23 cellular contexts compared by ENCODE assay signal in genomic region chr3:183914856-183915255, GRCh38. TPM values are rescaled to one million over a fixed set of nuclear protein-coding genes. Genes with fewer than 3 reads are reported as not detected.
DNase-seq lines count a peak whose midpoint lies in the region; ATAC-seq, FAIRE-seq and TF ChIP-seq lines count a peak whose summit lies in the region.
"Had no signal": no experiment of that assay in that cellular context is flagged by ENCODE, and none has a peak within 500 bp of the region (broad histone marks: within the 10 kb centered on the region; RNA-seq: fewer than 3 reads in every experiment).

No MANE protein-coding gene starts in this region.

- H4K5ac ChIP-seq in H9 (ENCODE audit: insufficient read length, low read depth, low read length) = no peak overlapping the region

- intact Hi-C loops in GM12878 (cut with micrococcal nuclease; ENCODE audit: unreplicated experiment) (no loop called here), stomach (cut with DNase I; ENCODE audit: low total_unique reads) (no loop called here)

- H3K4me3 ChIP-seq in GM12878 (no peak overlapping the region), mucosa of stomach (ENCODE audit: low read length) (no peak overlapping the region), stomach (no peak overlapping the region)
- no peak overlapping the region for H3K4me3 ChIP-seq in effector memory CD4-positive, alpha-beta T cell (ENCODE audit: insufficient read depth, low read depth, low read length, poor library complexity, severe bottlenecking)
- H3K4me3 ChIP-seq: A549, K562 had no signal

- no peak for FAIRE-seq in GM12878 (lab: Jason Lieb, UNC)
- FAIRE-seq: A549, G401.6, HTR-8/SVneo, K562 had no signal

- no peak overlapping the region for H2BK15ac ChIP-seq in H9 (ENCODE audit: low read depth, low read length)

- H2AFZ ChIP-seq in H9 (ENCODE audit: low read length) = no peak overlapping the region
- H2AFZ ChIP-seq in GM12878 (ENCODE audit: control insufficient read depth, low read depth, low read length) = peak overlapping the region; percentile 54; the same call in 1 of the 2 replicates

- TF ChIP-seq CTCF in H9 (conservative IDR thresholded peaks at IDR 0.05) = no peak
- no peak for TF ChIP-seq CTCF in GM12878 (IDR thresholded peaks at IDR 0.05 in 2 of 3, conservative IDR thresholded peaks at IDR 0.05 in 1 of 3; ENCODE audit: control insufficient read depth in 2 of 3, extremely low read depth in 1 of 3, insufficient read depth in 1 of 3, low read depth in 3 of 3, low read length in 3 of 3)
- TF ChIP-seq CTCF in stomach (IDR thresholded peaks at IDR 0.05) = no peak

- H3K4me2 ChIP-seq in H9 (ENCODE audit: insufficient read depth, insufficient read length, low read length) = no peak overlapping the region
- H3K4me2 ChIP-seq in GM12878 (ENCODE audit: control insufficient read depth, insufficient read depth) = peak overlapping the region; percentile 60; the same call in 1 of the 2 replicates
- H3K4me2 ChIP-seq: A549 had no signal

- SMC1A ChIA-PET in GM12878 (lab: Charles Lee; ENCODE audit: uncharacterized antibody, unreplicated experiment) = interaction anchor here (0.8 to 1.0 kb wide), 2 partner anchors 9 to 19 kb away, joined by 3 read pairs; no protein-coding TSS in a partner anchor

- TF ChIP-seq EP300 in GM12878 (IDR thresholded peaks at IDR 0.05; ENCODE audit: borderline replicate concordance in 1 of 2, control insufficient read depth in 1 of 2, low read depth in 2 of 2, low read length in 2 of 2) = no peak
- no peak for TF ChIP-seq EP300 in stomach (IDR thresholded peaks at IDR 0.05)

- H3K4ac ChIP-seq in H9 (ENCODE audit: low read depth, low read length) = no peak overlapping the region

- H3K4me1 ChIP-seq in H9 (ENCODE audit: insufficient read depth, low read length) (no peaks in the 10 kb centered on the region), GM12878 (ENCODE audit: control insufficient read depth, insufficient read depth, low read length) (peaks cover 12% of the 10 kb centered on the region), mucosa of stomach (ENCODE audit: control insufficient read depth, insufficient read depth, low read length) (peaks cover 70% of the 10 kb centered on the region), stomach (peaks cover 0 to 4% (median 0%) of the 10 kb centered on the region in 4 donors)
- H3K4me1 ChIP-seq in effector memory CD4-positive, alpha-beta T cell (ENCODE audit: control insufficient read depth, insufficient read depth, low read length, poor library complexity, severe bottlenecking) = no peaks in the 10 kb centered on the region

- no peak overlapping the region for H3K27ac ChIP-seq in H9 (ENCODE audit: insufficient read length, low read depth, low read length)
- no peak overlapping the region for H3K27ac ChIP-seq in GM12878 (ENCODE audit: control insufficient read depth, insufficient read depth)
- H3K27ac ChIP-seq in stomach = peak overlapping the region; percentile 75 to 94 (median 81)
- H3K27ac ChIP-seq in effector memory CD4-positive, alpha-beta T cell (ENCODE audit: insufficient read depth, low read length, poor library complexity, severe bottlenecking) = no peak overlapping the region
- H3K27ac ChIP-seq: C4-2B had no signal

- H2BK5ac ChIP-seq in H9 (ENCODE audit: insufficient read length, low read length) = no peak overlapping the region

- no peaks in the 10 kb centered on the region; the same call in 1 of the 2 replicates for H3K27me3 Mint-ChIP-seq in H9 (ENCODE audit: low read depth)

- H3K9me3 ChIP-seq in H9 (ENCODE audit: control insufficient read depth, low read depth, low read length) (no peaks in the 10 kb centered on the region), GM12878 (replicated peaks; ENCODE audit: control insufficient read depth, insufficient read depth, low read length) (no peaks in the 10 kb centered on the region), mucosa of stomach (ENCODE audit: control insufficient read depth, low read length) (no peaks in the 10 kb centered on the region), stomach (no peaks in the 10 kb centered on the region)
- no peaks in the 10 kb centered on the region for H3K9me3 ChIP-seq in effector memory CD4-positive, alpha-beta T cell (ENCODE audit: control insufficient read depth, low read length)
- H3K9me3 ChIP-seq: A549, Caco-2 had no signal

- H3T11ph ChIP-seq in H9 (ENCODE audit: low read length) = no peak overlapping the region

- H3K23me2 ChIP-seq in H9 (ENCODE audit: insufficient read length, low read depth, low read length, poor library complexity, severe bottlenecking) = no peaks in the 10 kb centered on the region

- no peak for ATAC-seq in GM12878
- ATAC-seq: A549; CD8-positive, alpha-beta T cell; K562 had no signal

- in situ Hi-C loops in GM12878 (cut with MboI) = no loop called here

- no peaks in the 10 kb centered on the region for H3K9me3 Mint-ChIP-seq in H9
- H3K9me3 Mint-ChIP-seq: CD8-positive, alpha-beta T cell had no signal

- H3K9ac ChIP-seq in H9 (ENCODE audit: extremely low read depth, insufficient read length, low read length) (no peak overlapping the region), GM12878 (ENCODE audit: control insufficient read depth, insufficient read depth, low read length) (no peak overlapping the region), mucosa of stomach (ENCODE audit: low read length) (peak overlapping the region; percentile 65)

- H3K18ac ChIP-seq in H9 (ENCODE audit: insufficient read length, low read depth, low read length) = no peak overlapping the region

- H2BK120ac ChIP-seq in H9 (ENCODE audit: low read depth, low read length, poor library complexity, severe bottlenecking) = no peak overlapping the region

- peaks cover 3 to 4% of the 10 kb centered on the region in 2 experiments; a peak in 1 of 4 replicates for H3K4me1 Mint-ChIP-seq in H9

- peak overlapping the region in 2 of 3 experiments; percentile 68 to 92; a peak in 3 of 7 replicates for H3K27ac Mint-ChIP-seq in H9
- H3K27ac Mint-ChIP-seq: CD8-positive, alpha-beta T cell had no signal

- WGBS in H9 (ENCODE audit: extremely low coverage, insufficient read length, low lambda C conversion rate) = no CpG with 5 or more reads among the region's 5 CpGs
- 67% methylated on average over 5 of the region's 5 CpGs for WGBS in GM12878 (ENCODE audit: insufficient coverage, insufficient replicate concordance, low lambda C conversion rate, missing lambda C conversion rate)
- 86 to 93% (median 90%) methylated on average over 5 of the region's 5 CpGs for WGBS in stomach, 5 donors

- no peaks in the 10 kb centered on the region for H4K20me1 ChIP-seq in H9 (ENCODE audit: control insufficient read depth, insufficient read depth, insufficient read length)
- no peaks in the 10 kb centered on the region for H4K20me1 ChIP-seq in GM12878 (ENCODE audit: control insufficient read depth, insufficient read depth)

- H2BK20ac ChIP-seq in H9 (ENCODE audit: low read depth, low read length, poor library complexity, severe bottlenecking) = no peak overlapping the region

- RAD21 ChIA-PET in GM12878 (lab: Charles Lee; ENCODE audit: unreplicated experiment) = interaction anchor here (1.2 to 2.8 kb wide), 3 partner anchors 17 to 104 kb away, joined by 4 to 7 read pairs (median 4); partner anchors contain the start of gene ABCC5

- CTCF ChIA-PET in GM12878 (lab: Yijun Ruan, JAX) = interaction anchor here (1.0 to 1.7 kb wide), 6 partner anchors 11 to 229 kb away, joined by 3 to 7 read pairs (median 4); no protein-coding TSS in a partner anchor

- H4K91ac ChIP-seq in H9 (ENCODE audit: insufficient read length, low read depth, low read length) = no peak overlapping the region

- H3K79me2 ChIP-seq in H9 (ENCODE audit: insufficient read depth, low read length) (no peaks in the 10 kb centered on the region), GM12878 (ENCODE audit: control insufficient read depth, insufficient read depth, low read length) (no peaks in the 10 kb centered on the region)

- no peaks in the 10 kb centered on the region for H3K27me3 ChIP-seq in H9 (ENCODE audit: insufficient read depth, low read length)
- no peaks in the 10 kb centered on the region for H3K27me3 ChIP-seq in GM12878 (replicated peaks in 1 of 2; ENCODE audit: control insufficient read depth in 2 of 2, insufficient read depth in 2 of 2, low read length in 1 of 2)
- H3K27me3 ChIP-seq in mucosa of stomach (ENCODE audit: control insufficient read depth, insufficient read depth, low read length) = no peaks in the 10 kb centered on the region
- H3K27me3 ChIP-seq in stomach = no peaks in the 10 kb centered on the region
- no peaks in the 10 kb centered on the region for H3K27me3 ChIP-seq in effector memory CD4-positive, alpha-beta T cell (replicated peaks; ENCODE audit: control insufficient read depth, insufficient read depth, low read length, poor library complexity, severe bottlenecking)

- H3K36me3 ChIP-seq in GM12878 (ENCODE audit: control insufficient read depth in 2 of 2, insufficient read depth in 2 of 2, low read length in 1 of 2) (no peaks in the 10 kb centered on the region), mucosa of stomach (ENCODE audit: control insufficient read depth, insufficient read depth, low read length) (no peaks in the 10 kb centered on the region), stomach (peaks cover 4 to 6% (median 5%) of the 10 kb centered on the region in 4 donors)
- H3K36me3 ChIP-seq in effector memory CD4-positive, alpha-beta T cell (ENCODE audit: control insufficient read depth, insufficient read depth, low read length) = no peaks in the 10 kb centered on the region

- H3K4me3 Mint-ChIP-seq in H9 = no peak overlapping the region
- H3K4me3 Mint-ChIP-seq: CD8-positive, alpha-beta T cell had no signal

- POLR2A ChIA-PET in GM12878 (lab: Charles Lee) = interaction anchor here (0.6 kb wide), 1 partner anchor 339 kb away, joined by 3 read pairs; no protein-coding TSS in a partner anchor

- BruUV-seq in GM12878 (replicated peaks; lab: Mats Ljungman, UMichigan) = no TSS peak

- no peak overlapping the region for H3K56ac ChIP-seq in H9 (ENCODE audit: insufficient read length, low read depth, low read length)

- H2AK5ac ChIP-seq in H9 (ENCODE audit: insufficient read length, low read length) = no peak overlapping the region

- H3K23ac ChIP-seq in H9 (ENCODE audit: insufficient read length, low read depth, low read length) = no peak overlapping the region

- H3K14ac ChIP-seq in H9 (ENCODE audit: insufficient read depth, low read length) = no peak overlapping the region

- DNase-seq in H9 = no peak
- DNase-seq in GM12878 (ENCODE audit: low read depth, low spot score) = no peak
- DNase-seq in stomach = no peak
- DNase-seq in effector memory CD4-positive, alpha-beta T cell = no peak
- DNase-seq in germinal center (ENCODE audit: low spot score) = no peak
- no peak for DNase-seq in C1 segment of cervical spinal cord (lab: John Stamatoyannopoulos, UW)
- DNase-seq: Caco-2; CD8-positive, alpha-beta T cell; Kasumi-1; NCI-H1105; NCI-H1436 treated with DMSO at 0.1 percent for 48 hours; NCI-H1930; NCI-H2107; NCI-H524; NCI-H774; RPMI8226; SHP77 had no signal

- no peak overlapping the region for H4K8ac ChIP-seq in H9 (replicated peaks; ENCODE audit: insufficient read length, low read depth, low read length)

- TF ChIP-seq POLR2A in GM12878 (IDR thresholded peaks at IDR 0.05; ENCODE audit: low read depth, low read length) (no peak), stomach (IDR thresholded peaks at IDR 0.05) (no peak)

- H2BK12ac ChIP-seq in H9 (ENCODE audit: insufficient read length, low read depth, low read length) = no peak overlapping the region

- no peaks in the 10 kb centered on the region for H3K79me1 ChIP-seq in H9 (ENCODE audit: insufficient read depth, low read depth, low read length, poor library complexity, severe bottlenecking)

- no peak for TF ChIP-seq RAD21 in GM12878 (IDR thresholded peaks at IDR 0.05; ENCODE audit: insufficient read depth, low read depth, low read length)

- peaks cover 0 to under 1% (median under 1%) of the 10 kb centered on the region in 3 experiments; a peak in 1 of 7 replicates for H3K36me3 Mint-ChIP-seq in H9 (ENCODE audit: insufficient read depth in 1 of 3, low read depth in 3 of 3)

RNA-seq across cellular contexts. Expression of gene PARL, which starts 30.2 kb away (rescaled TPM):
- total RNA-seq in H9 (2021) (94.5 and 95.5 TPM in 2 replicates), GM12878 (2014; rRNA removed) (56.4 and 58.5 TPM in 2 replicates), GM12878 (2014; rRNA removed; fragmentation: Illumina TruSeq; extraction: Trizol) (55.3 and 56.8 TPM in 2 replicates), GM12878 (2021) (74.1 and 80.2 TPM in 2 replicates), stomach (100 to 1,000 TPM in 1 of 5 donors, 10 to 100 TPM in 4; 54.3 to 116 (median 68.8) TPM)
- total RNA-seq in GM12878 (2013; cell fraction: nucleolus; rRNA removed) = 36.8 and 38.1 TPM in 2 replicates
- polyA plus RNA-seq in GM12878 (2011; ENCODE audit: low read depth) = 44.9 TPM
- polyA plus RNA-seq in GM12878 (2011; rRNA removed) (75.4 and 78.6 TPM in 2 replicates), GM12878 (2014; fragmentation: Illumina TruSeq; extraction: Trizol) (58.6 and 70.7 TPM in 2 replicates), GM12878 (2014; fragmentation: Nextera tagmentation; extraction: Ambion mirVana) (10 to 100 TPM; 49.7 to 83.0 TPM), GM12878 (2014; rRNA removed) (75.0 and 75.9 TPM in 2 replicates), GM12878 (2016; fragmentation: Nextera tagmentation; extraction: Ambion mirVana) (100 to 1,000 TPM; 100 to 113 TPM), stomach (100 to 1,000 TPM in 1 of 3 donors, 10 to 100 TPM in 2; 79.7 to 101 (median 90.3) TPM)
- 47.4 and 60.1 TPM in 2 replicates for polyA plus RNA-seq in GM12878 (2011; cell fraction: cytosol; rRNA removed)
- 24.1 and 24.3 TPM in 2 replicates for polyA plus RNA-seq in GM12878 (2011; cell fraction: nucleus; rRNA removed)
- 44.5 and 50.7 TPM in 2 replicates for polyA plus RNA-seq in GM12878 (2012)
- 30.2 and 33.6 TPM in 2 replicates for polyA minus RNA-seq in GM12878 (2011; rRNA and poly(A)+ RNA removed)
- 15.9 and 16.4 TPM in 2 replicates for polyA minus RNA-seq in GM12878 (2011; cell fraction: cytosol; rRNA and poly(A)+ RNA removed)
- 7.5 and 11.4 TPM in 2 replicates for polyA minus RNA-seq in GM12878 (2011; cell fraction: nucleus; rRNA and poly(A)+ RNA removed)

Comparison
In these comparisons a context has a peak if more than half of its experiments do, and no peak if none do; other contexts are left out.
1. H3K27ac ChIP-seq: peak in stomach (5 of 5); none in H9 (single experiment), GM12878 (single experiment) and effector memory CD4-positive, alpha-beta T cell (single experiment).